ENCODE assay signal across 9 cellular contexts in genomic region chr1:110872366-110872744, GRCh38. TPM values are rescaled to one million over a fixed set of nuclear protein-coding genes. Genes with fewer than 3 reads are reported as not detected.
DNase-seq lines count a peak whose midpoint lies in the region; ATAC-seq lines count a peak whose summit lies in the region.
"Had no signal": no experiment of that assay in that cellular context is flagged by ENCODE, and none has a peak within 500 bp of the region (broad histone marks: within the 10 kb centered on the region; RNA-seq: fewer than 3 reads in every experiment).

No MANE protein-coding gene starts in this region.

- no peak overlapping the region for H4K91ac ChIP-seq in mesenchymal stem cell (ENCODE audit: low read length)

- H3K4me3 Mint-ChIP-seq in T-helper 17 cell: peak overlapping the region; percentile 100
- H3K4me3 Mint-ChIP-seq in naive thymus-derived CD8-positive, alpha-beta T cell: peak overlapping the region; percentile 92 to 100 (median 98)

- intact Hi-C loops in posterior vena cava (cut with DNase I): no loop called here

- H3K27me3 Mint-ChIP-seq in T-helper 17 cell: no peaks in the 10 kb centered on the region
- no peaks in the 10 kb centered on the region for H3K27me3 Mint-ChIP-seq in naive thymus-derived CD8-positive, alpha-beta T cell

- no peaks in the 10 kb centered on the region for H3K79me1 ChIP-seq in mesenchymal stem cell (replicated peaks; ENCODE audit: low read length, poor library complexity, severe bottlenecking)

- POLR2A ChIA-PET in naive thymus-derived CD8-positive, alpha-beta T cell (lab: Charles Lee): interaction anchor here (1.0 to 4.3 kb wide), 11 partner anchors 7 to 343 kb away, joined by 3 to 27 read pairs (median 4); partner anchors contain the start of genes KCNA3 and LRIF1

- no peak overlapping the region for H2BK15ac ChIP-seq in mesenchymal stem cell (ENCODE audit: low read depth, poor library complexity, severe bottlenecking)

- no peak overlapping the region for H3K18ac ChIP-seq in mesenchymal stem cell (ENCODE audit: low read depth in 1 of 2, low read length in 2 of 2)

- WGBS in mesenchymal stem cell: 54% methylated on average over 2 of the region's 2 CpGs

- no peak overlapping the region for H3K14ac ChIP-seq in mesenchymal stem cell (ENCODE audit: low read length in 2 of 2)

- DNase-seq in T-helper 17 cell (no peak), posterior vena cava (ENCODE audit: low spot score) (no peak), NCI-H2227 treated with DMSO at 0.1 percent for 48 hours (lab: John Stamatoyannopoulos, UW) (no peak), HuH-7 (ENCODE audit: low spot score) (no peak), mesenchymal stem cell (no peak)
- DNase-seq in naive thymus-derived CD8-positive, alpha-beta T cell: no peak
- DNase-seq: SHP77 treated with DMSO at 0.1 percent for 48 hours had no signal

- H3K27ac ChIP-seq in mesenchymal stem cell (ENCODE audit: low read length, poor library complexity, severe bottlenecking): no peak overlapping the region

- no peak overlapping the region for H3K4me3 ChIP-seq in mesenchymal stem cell (ENCODE audit: insufficient read depth in 1 of 2, low read depth in 1 of 2, low read length in 2 of 2)

- H3K4ac ChIP-seq in mesenchymal stem cell (ENCODE audit: low read depth in 1 of 2, low read length in 2 of 2): no peak overlapping the region

- no peak overlapping the region for H2BK12ac ChIP-seq in mesenchymal stem cell (ENCODE audit: low read length in 2 of 2)

- no peak overlapping the region for H2AFZ ChIP-seq in mesenchymal stem cell (ENCODE audit: low read depth, low read length)

- H4K8ac ChIP-seq in mesenchymal stem cell (ENCODE audit: low read length): no peak overlapping the region

- no peak overlapping the region for H2BK120ac ChIP-seq in mesenchymal stem cell (ENCODE audit: low read depth, low read length)

- H3K9me3 Mint-ChIP-seq in naive thymus-derived CD8-positive, alpha-beta T cell: peaks cover 0 to 5% (median 0%) of the 10 kb centered on the region in 9 donors

- H3K4me1 Mint-ChIP-seq in T-helper 17 cell: peaks cover 44% of the 10 kb centered on the region
- peaks cover 33 to 65% (median 56%) of the 10 kb centered on the region in 4 donors for H3K4me1 Mint-ChIP-seq in naive thymus-derived CD8-positive, alpha-beta T cell

- H2AK5ac ChIP-seq in mesenchymal stem cell (ENCODE audit: low read length, severe bottlenecking): no peak overlapping the region

- peaks cover 10% of the 10 kb centered on the region for H3K36me3 Mint-ChIP-seq in T-helper 17 cell (ENCODE audit: low read depth)
- peaks cover 4 to 13% (median 11%) of the 10 kb centered on the region in 3 donors for H3K36me3 Mint-ChIP-seq in naive thymus-derived CD8-positive, alpha-beta T cell

- no peaks in the 10 kb centered on the region for H3K4me1 ChIP-seq in mesenchymal stem cell (ENCODE audit: control insufficient read depth, insufficient read depth, low read depth, low read length)

- H3K27me3 ChIP-seq in mesenchymal stem cell (ENCODE audit: control insufficient read depth in 1 of 2, insufficient read depth in 1 of 2, low read length in 2 of 2): no peaks in the 10 kb centered on the region

- H3K36me3 ChIP-seq in mesenchymal stem cell (ENCODE audit: control insufficient read depth in 1 of 2, insufficient read depth in 2 of 2, low read depth in 1 of 2, low read length in 2 of 2): no peaks in the 10 kb centered on the region

- no peak overlapping the region for H2BK5ac ChIP-seq in mesenchymal stem cell (ENCODE audit: low read depth, low read length, poor library complexity, severe bottlenecking)

- H3K4me2 ChIP-seq in mesenchymal stem cell (ENCODE audit: low read length, poor library complexity, severe bottlenecking): no peak overlapping the region

- H3K9ac ChIP-seq in mesenchymal stem cell (ENCODE audit: low read length): no peak overlapping the region

- no peak overlapping the region for H3K23ac ChIP-seq in mesenchymal stem cell (ENCODE audit: low read length in 2 of 2)

- no peaks in the 10 kb centered on the region for H3K9me3 ChIP-seq in T-helper 17 cell (ENCODE audit: control insufficient read depth, low read length, poor library complexity, severe bottlenecking)
- peaks cover 3% of the 10 kb centered on the region for H3K9me3 ChIP-seq in mesenchymal stem cell (ENCODE audit: control insufficient read depth, low read length)

- ATAC-seq in GM18498 (IDR thresholded peaks at IDR 0.05; ENCODE audit: unreplicated experiment): peak; percentile 33
- peak; percentile 38 for ATAC-seq in GM21717 (IDR thresholded peaks at IDR 0.05; ENCODE audit: unreplicated experiment)
- no peak for ATAC-seq in T-helper 17 cell
- ATAC-seq in naive thymus-derived CD8-positive, alpha-beta T cell: peak; percentile 2 to 4

- H3K27ac Mint-ChIP-seq in T-helper 17 cell: peak overlapping the region; percentile 99
- H3K27ac Mint-ChIP-seq in naive thymus-derived CD8-positive, alpha-beta T cell: peak overlapping the region; percentile 96 to 100 (median 99)

RNA-seq across cellular contexts. Expression of gene CD53, which starts 0.6 kb away (rescaled TPM):
- total RNA-seq in T-helper 17 cell: 100 to 1,000 TPM; 286 to 385 TPM
- 100 to 1,000 TPM; 295 to 313 TPM for total RNA-seq in naive thymus-derived CD8-positive, alpha-beta T cell
- polyA plus RNA-seq in naive thymus-derived CD8-positive, alpha-beta T cell: 100 to 1,000 TPM; 619 to 909 (median 820) TPM
- total RNA-seq in posterior vena cava: 10 to 100 TPM; 30.2 to 59.2 TPM
- polyA plus RNA-seq in mesenchymal stem cell (2013, experiment 1 of 2): not detected
- not detected for polyA plus RNA-seq in mesenchymal stem cell (2013, experiment 2 of 2)

Comparison
In these comparisons a context has a peak if more than half of its experiments do, and no peak if none do; other contexts are left out.
1. RNA of gene CD53, which starts 0.6 kb away (total RNA-seq): 286 to 385 TPM in T-helper 17 cell and 295 to 313 TPM in naive thymus-derived CD8-positive, alpha-beta T cell; 30.2 to 59.2 TPM in posterior vena cava; every median in the first group is over 4 times any median in the second.